Comparison of ENCODE assay signal across 26 cellular contexts in the genomic region with DNA sequence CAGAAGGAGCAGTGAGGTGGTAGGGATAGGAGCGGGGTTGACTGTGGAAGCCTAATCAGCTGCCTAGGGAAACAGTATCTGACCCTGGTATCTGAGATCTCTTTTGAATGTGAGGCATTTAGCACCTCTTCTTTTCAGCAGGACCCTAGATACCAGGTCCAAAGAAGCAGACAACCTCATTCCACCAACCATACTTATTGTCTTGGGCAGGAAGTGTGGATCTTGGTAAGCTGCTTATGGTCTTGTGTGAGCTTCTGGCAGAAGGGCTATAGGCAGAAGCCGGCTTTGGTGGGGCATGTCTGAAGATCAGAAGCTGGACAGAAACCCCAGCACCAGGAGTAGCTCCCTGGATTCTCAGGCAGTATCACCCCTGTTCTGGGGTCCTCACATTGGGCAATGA.
"Had no signal": no experiment of that assay in that cellular context is flagged by ENCODE, and none has a peak within 500 bp of the region (broad histone marks: within the 10 kb centered on the region; RNA-seq: fewer than 3 reads in every experiment).

No MANE protein-coding gene starts in this region.

- H3K4me3 Mint-ChIP-seq: natural killer cell; nephron; neural progenitor cell; stimulated activated effector memory CD8-positive, alpha-beta T cell treated with anti-CD3 and anti-CD28 coated beads, Interleukin-12 subunit alpha, Interleukin-12 subunit beta, amount 100 ng/mL, for 72 hours; stimulated activated naive B cell treated with anti-CD40 and anti-IgM and Interleukin-4, amounts not matched to agents 10 μg/mL and 1 μg/mL and 100 μg/mL, for 72 hours had no signal

- DNase-seq: natural killer cell; occipital lobe; ovary; right lobe of liver; sigmoid colon; small intestine; stimulated activated CD4-positive, alpha-beta T cell treated with anti-CD3 and anti-CD28 coated beads, Interleukin-15, amount 100 ng/mL, for 24 hours; stimulated activated CD4-positive, alpha-beta T cell treated with anti-CD3 and anti-CD28 coated beads, Interleukin-2, amount 100 ng/mL, for 24 hours; stimulated activated CD4-positive, alpha-beta T cell treated with anti-CD3 and anti-CD28 coated beads, Interleukin-2, amount 100 ng/mL, for 48 hours; stimulated activated CD4-positive, alpha-beta T cell treated with anti-CD3 and anti-CD28 coated beads, Interleukin-4, amount 100 ng/mL, for 24 hours; stimulated activated naive B cell treated with anti-CD40 and anti-IgM and Interleukin-4, amounts not matched to agents 10 μg/mL and 1 μg/mL and 100 μg/mL, for 72 hours; stimulated activated naive CD4-positive, alpha-beta T cell treated with Interleukin-2 at 50 U/mL for 16 hours; stomach; thyroid gland; trophoblast cell had no signal

- H3K9me3 Mint-ChIP-seq: stimulated activated effector memory CD8-positive, alpha-beta T cell treated with anti-CD3 and anti-CD28 coated beads, Interleukin-12 subunit alpha, Interleukin-12 subunit beta, amount 100 ng/mL, for 72 hours had no signal

- H3K36me3 ChIP-seq: neural progenitor cell, ovary, right lobe of liver, sigmoid colon, stomach, thoracic aorta, thyroid gland, tibial nerve, upper lobe of left lung, vagina had no signal

- ATAC-seq: natural killer cell; psoas muscle; right cardiac atrium; right lobe of liver; stimulated activated effector memory CD8-positive, alpha-beta T cell treated with anti-CD3 and anti-CD28 coated beads, Interleukin-12 subunit alpha, Interleukin-12 subunit beta, amount 100 ng/mL, for 72 hours; stimulated activated naive B cell treated with anti-CD40 and anti-IgM and Interleukin-4, amounts not matched to agents 10 μg/mL and 1 μg/mL and 100 μg/mL, for 72 hours had no signal

- H3K4me1 ChIP-seq: neural progenitor cell, psoas muscle, right lobe of liver, sigmoid colon, stomach, thyroid gland, tibial nerve, upper lobe of left lung, vagina had no signal

- H3K27me3 ChIP-seq: neural progenitor cell, ovary, right lobe of liver, sigmoid colon, stomach, thyroid gland, tibial nerve, upper lobe of left lung, vagina had no signal

- H3K4me1 Mint-ChIP-seq: stimulated activated effector memory CD8-positive, alpha-beta T cell treated with anti-CD3 and anti-CD28 coated beads, Interleukin-12 subunit alpha, Interleukin-12 subunit beta, amount 100 ng/mL, for 72 hours; stimulated activated naive B cell treated with anti-CD40 and anti-IgM and Interleukin-4, amounts not matched to agents 10 μg/mL and 1 μg/mL and 100 μg/mL, for 72 hours had no signal

- H3K27me3 Mint-ChIP-seq: progenitor cell of endocrine pancreas; stimulated activated naive B cell treated with anti-CD40 and anti-IgM and Interleukin-4, amounts not matched to agents 10 μg/mL and 1 μg/mL and 100 μg/mL, for 72 hours had no signal

- H3K9me3 ChIP-seq: ovary, psoas muscle, right lobe of liver, sigmoid colon, stomach, thoracic aorta, thyroid gland, tibial nerve, upper lobe of left lung, vagina had no signal

- H3K4me3 ChIP-seq: neural progenitor cell, ovary, psoas muscle, right lobe of liver, sigmoid colon, stomach, thoracic aorta, thyroid gland, tibial nerve, upper lobe of left lung, vagina had no signal

- H3K27ac Mint-ChIP-seq: natural killer cell; nephron; neural progenitor cell; progenitor cell of endocrine pancreas; stimulated activated effector memory CD8-positive, alpha-beta T cell treated with anti-CD3 and anti-CD28 coated beads, Interleukin-12 subunit alpha, Interleukin-12 subunit beta, amount 100 ng/mL, for 72 hours had no signal

- H3K27ac ChIP-seq: neural progenitor cell, ovary, parathyroid adenoma, psoas muscle, right lobe of liver, sigmoid colon, stomach, thoracic aorta, thyroid gland, tibial nerve, upper lobe of left lung, vagina had no signal
